Comparison of ENCODE assay signal across 1 cellular context in the genomic region with DNA sequence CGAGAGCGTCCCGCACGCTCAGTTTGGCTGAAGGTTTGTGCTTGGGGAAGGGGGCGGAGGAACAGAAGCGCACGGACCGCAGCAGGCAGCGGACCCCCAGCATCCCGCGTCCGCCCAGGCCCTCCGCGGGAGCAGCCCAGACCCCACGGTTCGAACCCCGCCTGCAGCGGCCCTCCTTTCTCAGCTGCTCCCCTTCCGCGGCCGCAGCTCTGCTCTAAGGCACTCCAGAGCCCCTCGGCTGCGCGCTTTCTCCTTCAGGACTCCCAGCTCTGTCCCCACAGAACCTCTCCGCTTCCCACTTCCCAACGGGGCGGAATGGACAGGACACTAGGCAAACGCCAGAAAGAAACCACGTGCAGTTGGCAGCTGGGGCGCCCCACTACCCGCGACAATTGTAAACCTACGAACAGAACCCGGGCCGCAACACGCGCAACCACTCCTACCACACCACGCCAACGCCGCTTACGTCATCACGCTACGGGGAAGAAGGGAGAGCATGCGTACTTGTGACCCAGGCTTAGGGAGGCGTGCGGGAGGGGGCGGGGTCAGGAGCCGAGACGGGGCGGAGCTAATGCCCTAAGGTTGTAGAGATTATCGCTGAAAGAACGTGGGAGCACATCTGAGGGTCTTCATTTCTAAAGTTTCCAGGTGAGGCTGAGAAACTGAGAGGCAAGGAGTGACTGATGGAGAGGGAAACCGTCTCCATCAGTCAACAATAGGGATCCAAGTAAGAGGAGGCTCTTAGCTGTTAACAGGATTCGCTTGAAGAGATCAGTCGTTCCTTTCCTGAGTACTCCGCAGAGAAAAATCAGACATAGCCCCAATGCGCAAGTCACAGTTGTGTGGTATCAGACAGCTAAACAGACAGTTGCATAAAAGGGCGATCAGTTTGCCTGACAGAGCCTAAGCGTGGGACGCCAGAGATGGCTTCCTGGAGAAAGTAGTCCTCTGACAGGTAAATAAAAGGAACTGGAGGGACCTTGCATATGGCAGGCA.
A peak's percentile ranks its signal among the peaks of the same experiment; 100 is the strongest.
TF ChIP-seq lines count a peak whose summit lies in the region.

A gene with protein sequence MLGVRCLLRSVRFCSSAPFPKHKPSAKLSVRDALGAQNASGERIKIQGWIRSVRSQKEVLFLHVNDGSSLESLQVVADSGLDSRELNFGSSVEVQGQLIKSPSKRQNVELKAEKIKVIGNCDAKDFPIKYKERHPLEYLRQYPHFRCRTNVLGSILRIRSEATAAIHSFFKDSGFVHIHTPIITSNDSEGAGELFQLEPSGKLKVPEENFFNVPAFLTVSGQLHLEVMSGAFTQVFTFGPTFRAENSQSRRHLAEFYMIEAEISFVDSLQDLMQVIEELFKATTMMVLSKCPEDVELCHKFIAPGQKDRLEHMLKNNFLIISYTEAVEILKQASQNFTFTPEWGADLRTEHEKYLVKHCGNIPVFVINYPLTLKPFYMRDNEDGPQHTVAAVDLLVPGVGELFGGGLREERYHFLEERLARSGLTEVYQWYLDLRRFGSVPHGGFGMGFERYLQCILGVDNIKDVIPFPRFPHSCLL (minus strand): TSS at position 479 of the 996 bp plus-strand sequence. CDS start 376 bp downstream, at position 103.

TF ChIP-seq in HepG2, 621 proteins besides CTCF, POLR2A, EP300 and RAD21 (continued from another document and continues in another):
- TF ChIP-seq, protein P1, sequence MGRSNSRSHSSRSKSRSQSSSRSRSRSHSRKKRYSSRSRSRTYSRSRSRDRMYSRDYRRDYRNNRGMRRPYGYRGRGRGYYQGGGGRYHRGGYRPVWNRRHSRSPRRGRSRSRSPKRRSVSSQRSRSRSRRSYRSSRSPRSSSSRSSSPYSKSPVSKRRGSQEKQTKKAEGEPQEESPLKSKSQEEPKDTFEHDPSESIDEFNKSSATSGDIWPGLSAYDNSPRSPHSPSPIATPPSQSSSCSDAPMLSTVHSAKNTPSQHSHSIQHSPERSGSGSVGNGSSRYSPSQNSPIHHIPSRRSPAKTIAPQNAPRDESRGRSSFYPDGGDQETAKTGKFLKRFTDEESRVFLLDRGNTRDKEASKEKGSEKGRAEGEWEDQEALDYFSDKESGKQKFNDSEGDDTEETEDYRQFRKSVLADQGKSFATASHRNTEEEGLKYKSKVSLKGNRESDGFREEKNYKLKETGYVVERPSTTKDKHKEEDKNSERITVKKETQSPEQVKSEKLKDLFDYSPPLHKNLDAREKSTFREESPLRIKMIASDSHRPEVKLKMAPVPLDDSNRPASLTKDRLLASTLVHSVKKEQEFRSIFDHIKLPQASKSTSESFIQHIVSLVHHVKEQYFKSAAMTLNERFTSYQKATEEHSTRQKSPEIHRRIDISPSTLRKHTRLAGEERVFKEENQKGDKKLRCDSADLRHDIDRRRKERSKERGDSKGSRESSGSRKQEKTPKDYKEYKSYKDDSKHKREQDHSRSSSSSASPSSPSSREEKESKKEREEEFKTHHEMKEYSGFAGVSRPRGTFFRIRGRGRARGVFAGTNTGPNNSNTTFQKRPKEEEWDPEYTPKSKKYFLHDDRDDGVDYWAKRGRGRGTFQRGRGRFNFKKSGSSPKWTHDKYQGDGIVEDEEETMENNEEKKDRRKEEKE (IDR thresholded peaks at IDR 0.05), result no peak
- TF ChIP-seq, protein P2, sequence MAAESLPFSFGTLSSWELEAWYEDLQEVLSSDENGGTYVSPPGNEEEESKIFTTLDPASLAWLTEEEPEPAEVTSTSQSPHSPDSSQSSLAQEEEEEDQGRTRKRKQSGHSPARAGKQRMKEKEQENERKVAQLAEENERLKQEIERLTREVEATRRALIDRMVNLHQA (CRISPR knock-in tag; IDR thresholded peaks at IDR 0.05), result no peak
- TF ChIP-seq ZBTB3 (CRISPR knock-in tag; IDR thresholded peaks at IDR 0.05; ENCODE audit: borderline replicate concordance, low read depth), result no peak
- TF ChIP-seq, protein P3, sequence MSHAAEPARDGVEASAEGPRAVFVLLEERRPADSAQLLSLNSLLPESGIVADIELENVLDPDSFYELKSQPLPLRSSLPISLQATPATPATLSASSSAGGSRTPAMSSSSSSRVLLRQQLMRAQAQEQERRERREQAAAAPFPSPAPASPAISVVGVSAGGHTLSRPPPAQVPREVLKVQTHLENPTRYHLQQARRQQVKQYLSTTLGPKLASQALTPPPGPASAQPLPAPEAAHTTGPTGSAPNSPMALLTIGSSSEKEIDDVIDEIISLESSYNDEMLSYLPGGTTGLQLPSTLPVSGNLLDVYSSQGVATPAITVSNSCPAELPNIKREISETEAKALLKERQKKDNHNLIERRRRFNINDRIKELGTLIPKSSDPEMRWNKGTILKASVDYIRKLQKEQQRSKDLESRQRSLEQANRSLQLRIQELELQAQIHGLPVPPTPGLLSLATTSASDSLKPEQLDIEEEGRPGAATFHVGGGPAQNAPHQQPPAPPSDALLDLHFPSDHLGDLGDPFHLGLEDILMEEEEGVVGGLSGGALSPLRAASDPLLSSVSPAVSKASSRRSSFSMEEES (CRISPR knock-in tag; IDR thresholded peaks at IDR 0.05), result peak; percentile 31; the same call in 1 of the 2 replicates
- no peak for TF ChIP-seq ZNF546 (CRISPR knock-in tag; conservative IDR thresholded peaks at IDR 0.05)
- no peak for TF ChIP-seq HNRNPH1 (optimal IDR thresholded peaks at IDR 0.05; ENCODE audit: low read depth, low read length)
- no peak for TF ChIP-seq ELF4 (CRISPR knock-in tag; IDR thresholded peaks at IDR 0.05; ENCODE audit: borderline replicate concordance)
- TF ChIP-seq ZNF75D (CRISPR knock-in tag; IDR thresholded peaks at IDR 0.05; ENCODE audit: borderline replicate concordance), result no peak
- no peak for TF ChIP-seq HMGA1 (CRISPR knock-in tag; conservative IDR thresholded peaks at IDR 0.05)
- peak; percentile 82 for TF ChIP-seq HES4 (CRISPR knock-in tag; IDR thresholded peaks at IDR 0.05; ENCODE audit: borderline replicate concordance)
- TF ChIP-seq ZSCAN20 (CRISPR knock-in tag; IDR thresholded peaks at IDR 0.05; ENCODE audit: borderline replicate concordance), result 0 out of 2 replicates have a peak, but pooled peaks have one; percentile 17
- TF ChIP-seq, protein P4, sequence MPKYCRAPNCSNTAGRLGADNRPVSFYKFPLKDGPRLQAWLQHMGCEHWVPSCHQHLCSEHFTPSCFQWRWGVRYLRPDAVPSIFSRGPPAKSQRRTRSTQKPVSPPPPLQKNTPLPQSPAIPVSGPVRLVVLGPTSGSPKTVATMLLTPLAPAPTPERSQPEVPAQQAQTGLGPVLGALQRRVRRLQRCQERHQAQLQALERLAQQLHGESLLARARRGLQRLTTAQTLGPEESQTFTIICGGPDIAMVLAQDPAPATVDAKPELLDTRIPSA (CRISPR knock-in tag; IDR thresholded peaks at IDR 0.05; ENCODE audit: borderline replicate concordance), result no peak
- TF ChIP-seq, protein P5, sequence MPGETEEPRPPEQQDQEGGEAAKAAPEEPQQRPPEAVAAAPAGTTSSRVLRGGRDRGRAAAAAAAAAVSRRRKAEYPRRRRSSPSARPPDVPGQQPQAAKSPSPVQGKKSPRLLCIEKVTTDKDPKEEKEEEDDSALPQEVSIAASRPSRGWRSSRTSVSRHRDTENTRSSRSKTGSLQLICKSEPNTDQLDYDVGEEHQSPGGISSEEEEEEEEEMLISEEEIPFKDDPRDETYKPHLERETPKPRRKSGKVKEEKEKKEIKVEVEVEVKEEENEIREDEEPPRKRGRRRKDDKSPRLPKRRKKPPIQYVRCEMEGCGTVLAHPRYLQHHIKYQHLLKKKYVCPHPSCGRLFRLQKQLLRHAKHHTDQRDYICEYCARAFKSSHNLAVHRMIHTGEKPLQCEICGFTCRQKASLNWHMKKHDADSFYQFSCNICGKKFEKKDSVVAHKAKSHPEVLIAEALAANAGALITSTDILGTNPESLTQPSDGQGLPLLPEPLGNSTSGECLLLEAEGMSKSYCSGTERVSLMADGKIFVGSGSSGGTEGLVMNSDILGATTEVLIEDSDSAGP (CRISPR knock-in tag; IDR thresholded peaks at IDR 0.05; ENCODE audit: borderline replicate concordance), result peak; percentile 68; the same call in 1 of the 2 replicates
- TF ChIP-seq, protein P6, sequence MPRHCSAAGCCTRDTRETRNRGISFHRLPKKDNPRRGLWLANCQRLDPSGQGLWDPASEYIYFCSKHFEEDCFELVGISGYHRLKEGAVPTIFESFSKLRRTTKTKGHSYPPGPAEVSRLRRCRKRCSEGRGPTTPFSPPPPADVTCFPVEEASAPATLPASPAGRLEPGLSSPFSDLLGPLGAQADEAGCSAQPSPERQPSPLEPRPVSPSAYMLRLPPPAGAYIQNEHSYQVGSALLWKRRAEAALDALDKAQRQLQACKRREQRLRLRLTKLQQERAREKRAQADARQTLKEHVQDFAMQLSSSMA (CRISPR knock-in tag; IDR thresholded peaks at IDR 0.05), result 0 out of 2 replicates have a peak, but pooled peaks have one; percentile 34
- TF ChIP-seq TOE1 (CRISPR knock-in tag; IDR thresholded peaks at IDR 0.05), result no peak
- TF ChIP-seq, protein P7, sequence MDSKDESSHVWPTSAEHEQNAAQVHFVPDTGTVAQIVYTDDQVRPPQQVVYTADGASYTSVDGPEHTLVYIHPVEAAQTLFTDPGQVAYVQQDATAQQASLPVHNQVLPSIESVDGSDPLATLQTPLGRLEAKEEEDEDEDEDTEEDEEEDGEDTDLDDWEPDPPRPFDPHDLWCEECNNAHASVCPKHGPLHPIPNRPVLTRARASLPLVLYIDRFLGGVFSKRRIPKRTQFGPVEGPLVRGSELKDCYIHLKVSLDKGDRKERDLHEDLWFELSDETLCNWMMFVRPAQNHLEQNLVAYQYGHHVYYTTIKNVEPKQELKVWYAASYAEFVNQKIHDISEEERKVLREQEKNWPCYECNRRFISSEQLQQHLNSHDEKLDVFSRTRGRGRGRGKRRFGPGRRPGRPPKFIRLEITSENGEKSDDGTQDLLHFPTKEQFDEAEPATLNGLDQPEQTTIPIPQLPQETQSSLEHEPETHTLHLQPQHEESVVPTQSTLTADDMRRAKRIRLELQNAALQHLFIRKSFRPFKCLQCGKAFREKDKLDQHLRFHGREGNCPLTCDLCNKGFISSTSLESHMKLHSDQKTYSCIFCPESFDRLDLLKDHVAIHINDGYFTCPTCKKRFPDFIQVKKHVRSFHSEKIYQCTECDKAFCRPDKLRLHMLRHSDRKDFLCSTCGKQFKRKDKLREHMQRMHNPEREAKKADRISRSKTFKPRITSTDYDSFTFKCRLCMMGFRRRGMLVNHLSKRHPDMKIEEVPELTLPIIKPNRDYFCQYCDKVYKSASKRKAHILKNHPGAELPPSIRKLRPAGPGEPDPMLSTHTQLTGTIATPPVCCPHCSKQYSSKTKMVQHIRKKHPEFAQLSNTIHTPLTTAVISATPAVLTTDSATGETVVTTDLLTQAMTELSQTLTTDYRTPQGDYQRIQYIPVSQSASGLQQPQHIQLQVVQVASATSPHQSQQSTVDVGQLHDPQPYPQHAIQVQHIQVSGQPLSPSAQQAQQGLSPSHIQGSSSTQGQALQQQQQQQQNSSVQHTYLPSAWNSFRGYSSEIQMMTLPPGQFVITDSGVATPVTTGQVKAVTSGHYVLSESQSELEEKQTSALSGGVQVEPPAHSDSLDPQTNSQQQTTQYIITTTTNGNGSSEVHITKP (CRISPR knock-in tag; IDR thresholded peaks at IDR 0.05; ENCODE audit: low read depth), result peak; percentile 8; the same call in 1 of the 2 replicates
- TF ChIP-seq YEATS2 (CRISPR knock-in tag; IDR thresholded peaks at IDR 0.05; ENCODE audit: borderline replicate concordance), result peak; percentile 61
- TF ChIP-seq, protein P8, sequence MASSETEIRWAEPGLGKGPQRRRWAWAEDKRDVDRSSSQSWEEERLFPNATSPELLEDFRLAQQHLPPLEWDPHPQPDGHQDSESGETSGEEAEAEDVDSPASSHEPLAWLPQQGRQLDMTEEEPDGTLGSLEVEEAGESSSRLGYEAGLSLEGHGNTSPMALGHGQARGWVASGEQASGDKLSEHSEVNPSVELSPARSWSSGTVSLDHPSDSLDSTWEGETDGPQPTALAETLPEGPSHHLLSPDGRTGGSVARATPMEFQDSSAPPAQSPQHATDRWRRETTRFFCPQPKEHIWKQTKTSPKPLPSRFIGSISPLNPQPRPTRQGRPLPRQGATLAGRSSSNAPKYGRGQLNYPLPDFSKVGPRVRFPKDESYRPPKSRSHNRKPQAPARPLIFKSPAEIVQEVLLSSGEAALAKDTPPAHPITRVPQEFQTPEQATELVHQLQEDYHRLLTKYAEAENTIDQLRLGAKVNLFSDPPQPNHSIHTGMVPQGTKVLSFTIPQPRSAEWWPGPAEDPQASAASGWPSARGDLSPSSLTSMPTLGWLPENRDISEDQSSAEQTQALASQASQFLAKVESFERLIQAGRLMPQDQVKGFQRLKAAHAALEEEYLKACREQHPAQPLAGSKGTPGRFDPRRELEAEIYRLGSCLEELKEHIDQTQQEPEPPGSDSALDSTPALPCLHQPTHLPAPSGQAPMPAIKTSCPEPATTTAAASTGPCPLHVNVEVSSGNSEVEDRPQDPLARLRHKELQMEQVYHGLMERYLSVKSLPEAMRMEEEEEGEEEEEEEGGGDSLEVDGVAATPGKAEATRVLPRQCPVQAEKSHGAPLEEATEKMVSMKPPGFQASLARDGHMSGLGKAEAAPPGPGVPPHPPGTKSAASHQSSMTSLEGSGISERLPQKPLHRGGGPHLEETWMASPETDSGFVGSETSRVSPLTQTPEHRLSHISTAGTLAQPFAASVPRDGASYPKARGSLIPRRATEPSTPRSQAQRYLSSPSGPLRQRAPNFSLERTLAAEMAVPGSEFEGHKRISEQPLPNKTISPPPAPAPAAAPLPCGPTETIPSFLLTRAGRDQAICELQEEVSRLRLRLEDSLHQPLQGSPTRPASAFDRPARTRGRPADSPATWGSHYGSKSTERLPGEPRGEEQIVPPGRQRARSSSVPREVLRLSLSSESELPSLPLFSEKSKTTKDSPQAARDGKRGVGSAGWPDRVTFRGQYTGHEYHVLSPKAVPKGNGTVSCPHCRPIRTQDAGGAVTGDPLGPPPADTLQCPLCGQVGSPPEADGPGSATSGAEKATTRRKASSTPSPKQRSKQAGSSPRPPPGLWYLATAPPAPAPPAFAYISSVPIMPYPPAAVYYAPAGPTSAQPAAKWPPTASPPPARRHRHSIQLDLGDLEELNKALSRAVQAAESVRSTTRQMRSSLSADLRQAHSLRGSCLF (CRISPR knock-in tag; IDR thresholded peaks at IDR 0.05; ENCODE audit: borderline replicate concordance), result no peak
- TF ChIP-seq, protein P9, sequence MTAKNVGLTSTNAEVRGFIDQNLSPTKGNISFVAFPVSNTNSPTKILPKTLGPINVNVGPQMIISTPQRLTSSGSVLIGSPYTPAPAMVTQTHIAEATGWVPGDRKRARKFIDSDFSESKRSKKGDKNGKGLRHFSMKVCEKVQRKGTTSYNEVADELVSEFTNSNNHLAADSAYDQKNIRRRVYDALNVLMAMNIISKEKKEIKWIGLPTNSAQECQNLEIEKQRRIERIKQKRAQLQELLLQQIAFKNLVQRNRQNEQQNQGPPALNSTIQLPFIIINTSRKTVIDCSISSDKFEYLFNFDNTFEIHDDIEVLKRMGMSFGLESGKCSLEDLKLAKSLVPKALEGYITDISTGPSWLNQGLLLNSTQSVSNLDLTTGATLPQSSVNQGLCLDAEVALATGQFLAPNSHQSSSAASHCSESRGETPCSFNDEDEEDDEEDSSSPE (CRISPR knock-in tag; IDR thresholded peaks at IDR 0.05), result peak; percentile 36
- TF ChIP-seq HCFC1 (IDR thresholded peaks at IDR 0.05; ENCODE audit: low read depth, low read length), result peak; percentile 29; the same call in 1 of the 2 replicates
- TF ChIP-seq, protein P10, sequence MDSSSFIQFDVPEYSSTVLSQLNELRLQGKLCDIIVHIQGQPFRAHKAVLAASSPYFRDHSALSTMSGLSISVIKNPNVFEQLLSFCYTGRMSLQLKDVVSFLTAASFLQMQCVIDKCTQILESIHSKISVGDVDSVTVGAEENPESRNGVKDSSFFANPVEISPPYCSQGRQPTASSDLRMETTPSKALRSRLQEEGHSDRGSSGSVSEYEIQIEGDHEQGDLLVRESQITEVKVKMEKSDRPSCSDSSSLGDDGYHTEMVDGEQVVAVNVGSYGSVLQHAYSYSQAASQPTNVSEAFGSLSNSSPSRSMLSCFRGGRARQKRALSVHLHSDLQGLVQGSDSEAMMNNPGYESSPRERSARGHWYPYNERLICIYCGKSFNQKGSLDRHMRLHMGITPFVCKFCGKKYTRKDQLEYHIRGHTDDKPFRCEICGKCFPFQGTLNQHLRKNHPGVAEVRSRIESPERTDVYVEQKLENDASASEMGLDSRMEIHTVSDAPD (CRISPR knock-in tag; IDR thresholded peaks at IDR 0.05), result no peak
- 0 out of 2 replicates have a peak, but pooled peaks have one; percentile 9 for TF ChIP-seq ETV5 (CRISPR knock-in tag; IDR thresholded peaks at IDR 0.05; ENCODE audit: borderline replicate concordance)
- TF ChIP-seq NFYC (CRISPR knock-in tag; IDR thresholded peaks at IDR 0.05), result no peak
- no peak; the same call in 1 of the 2 replicates for TF ChIP-seq ZNF256 (CRISPR knock-in tag; conservative IDR thresholded peaks at IDR 0.05)
